16 cellular contexts compared by ENCODE assay signal in genomic region chr14:61739133-61739532, GRCh38.
"Had no signal": no experiment of that assay in that cellular context is flagged by ENCODE, and none has a peak within 500 bp of the region (broad histone marks: within the 10 kb centered on the region; RNA-seq: fewer than 3 reads in every experiment).

No MANE protein-coding gene starts in this region.

- H3K9me3 Mint-ChIP-seq: activated CD4-positive, alpha-beta memory T cell treated with anti-CD3 and anti-CD28 coated beads for 36 hours; activated naive CD4-positive, alpha-beta T cell treated with anti-CD3 and anti-CD28 coated beads, Interleukin-2, amount 10 ng/mL, durations not matched to agents 7 days and 5 days; mesothelial cell of epicardium; nephron progenitor cell; stimulated activated naive CD8-positive, alpha-beta T cell treated with anti-CD3 and anti-CD28 coated beads, Interleukin-15, amount 100 ng/mL, for 72 hours had no signal

- H3K27ac ChIP-seq: hepatocyte, suprapubic skin, transverse colon, vagina had no signal

- H3K4me2 ChIP-seq: hepatocyte had no signal

- H3K27me3 ChIP-seq: hepatocyte, suprapubic skin, transverse colon, vagina had no signal

- H2AFZ ChIP-seq: hepatocyte had no signal

- H3K4me3 ChIP-seq: hepatocyte, lung, suprapubic skin, transverse colon, vagina had no signal

- ATAC-seq: activated CD4-positive, alpha-beta T cell treated with anti-CD3 and anti-CD28 coated beads for 36 hours; stimulated activated naive CD8-positive, alpha-beta T cell treated with anti-CD3 and anti-CD28 coated beads, Interleukin-15, amount 100 ng/mL, for 72 hours had no signal

- H3K4me3 Mint-ChIP-seq: activated CD4-positive, alpha-beta memory T cell treated with anti-CD3 and anti-CD28 coated beads for 36 hours; activated CD4-positive, alpha-beta T cell treated with anti-CD3 and anti-CD28 coated beads for 36 hours; activated naive CD4-positive, alpha-beta T cell treated with anti-CD3 and anti-CD28 coated beads, Interleukin-2, amount 10 ng/mL, durations not matched to agents 7 days and 5 days; mesothelial cell of epicardium; nephron progenitor cell; stimulated activated naive CD8-positive, alpha-beta T cell treated with anti-CD3 and anti-CD28 coated beads, Interleukin-15, amount 100 ng/mL, for 72 hours had no signal

- H3K4me1 ChIP-seq: suprapubic skin, transverse colon, vagina had no signal

- H3K27me3 Mint-ChIP-seq: activated CD4-positive, alpha-beta memory T cell treated with anti-CD3 and anti-CD28 coated beads for 36 hours; activated CD4-positive, alpha-beta T cell treated with anti-CD3 and anti-CD28 coated beads for 36 hours; activated naive CD4-positive, alpha-beta T cell treated with anti-CD3 and anti-CD28 coated beads, Interleukin-2, amount 10 ng/mL, durations not matched to agents 7 days and 5 days; stimulated activated naive CD8-positive, alpha-beta T cell treated with anti-CD3 and anti-CD28 coated beads, Interleukin-15, amount 100 ng/mL, for 72 hours had no signal

- H3K9me3 ChIP-seq: suprapubic skin, transverse colon, vagina had no signal

- H3K27ac Mint-ChIP-seq: activated CD4-positive, alpha-beta memory T cell treated with anti-CD3 and anti-CD28 coated beads for 36 hours; activated naive CD4-positive, alpha-beta T cell treated with anti-CD3 and anti-CD28 coated beads, Interleukin-2, amount 10 ng/mL, durations not matched to agents 7 days and 5 days; mesothelial cell of epicardium had no signal

- DNase-seq: activated CD4-positive, alpha-beta memory T cell treated with anti-CD3 and anti-CD28 coated beads for 36 hours; activated CD4-positive, alpha-beta T cell treated with anti-CD3 and anti-CD28 coated beads for 36 hours; activated naive CD4-positive, alpha-beta T cell treated with anti-CD3 and anti-CD28 coated beads, Interleukin-2, amount 10 ng/mL, durations not matched to agents 7 days and 5 days; activated T-cell treated with anti-CD3 and anti-CD28 coated beads for 4 hours; left cardiac atrium; nephron progenitor cell; occipital lobe; retina; stimulated activated naive CD8-positive, alpha-beta T cell treated with anti-CD3 and anti-CD28 coated beads, Interleukin-15, amount 100 ng/mL, for 72 hours; SW 1271; transverse colon had no signal

- H3K4me1 Mint-ChIP-seq: mesothelial cell of epicardium, nephron progenitor cell had no signal
